8 cellular contexts compared by ENCODE assay signal in the genomic region with DNA sequence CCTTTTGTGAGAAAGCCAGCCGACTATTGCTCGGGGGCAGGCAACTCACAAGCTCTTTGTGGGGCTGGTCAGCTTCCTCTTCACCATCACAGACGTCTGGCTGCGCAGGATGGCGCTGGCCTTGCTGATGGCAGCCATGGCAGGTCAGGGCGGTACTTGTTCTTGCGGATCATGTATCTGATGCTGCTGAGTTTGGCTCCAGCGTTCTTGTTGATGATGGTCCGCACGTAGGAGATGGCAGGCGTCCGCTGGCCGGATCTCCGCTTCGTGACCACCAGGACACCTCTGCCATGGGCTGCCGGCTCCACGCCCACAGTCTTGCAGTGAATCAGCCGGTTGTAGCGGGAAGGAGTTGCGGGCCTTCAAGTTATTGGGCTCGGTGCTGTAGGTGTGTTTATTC.
"Had no signal": no experiment of that assay in that cellular context is flagged by ENCODE, and none has a peak within 500 bp of the region (broad histone marks: within the 10 kb centered on the region; RNA-seq: fewer than 3 reads in every experiment).

No MANE protein-coding gene starts in this region.

- H3K36me3 Mint-ChIP-seq: IgD-negative memory B cell had no signal

- H3K9me3 ChIP-seq: HAP-1 had no signal

- H3K9me3 Mint-ChIP-seq: HFFc6 had no signal

- H2AFZ ChIP-seq: GM23248 had no signal

- H3K36me3 ChIP-seq: HAP-1 had no signal

- H3K4me1 Mint-ChIP-seq: IgD-negative memory B cell had no signal

- H3K4me3 ChIP-seq: GM23248, HAP-1 had no signal

- H3K4me1 ChIP-seq: HAP-1 had no signal

- H3K27ac Mint-ChIP-seq: HFFc6, IgD-negative memory B cell had no signal

- H3K27ac ChIP-seq: GM23248, HL-60 had no signal

- ATAC-seq: HCT116, HepG2 had no signal

- DNase-seq: GM23248, H7, HFFc6 had no signal

- H3K9ac ChIP-seq: GM23248 had no signal

- H3K4me3 Mint-ChIP-seq: HFFc6, IgD-negative memory B cell had no signal
